Comparison of ENCODE assay signal across 9 cellular contexts in the genomic region with DNA sequence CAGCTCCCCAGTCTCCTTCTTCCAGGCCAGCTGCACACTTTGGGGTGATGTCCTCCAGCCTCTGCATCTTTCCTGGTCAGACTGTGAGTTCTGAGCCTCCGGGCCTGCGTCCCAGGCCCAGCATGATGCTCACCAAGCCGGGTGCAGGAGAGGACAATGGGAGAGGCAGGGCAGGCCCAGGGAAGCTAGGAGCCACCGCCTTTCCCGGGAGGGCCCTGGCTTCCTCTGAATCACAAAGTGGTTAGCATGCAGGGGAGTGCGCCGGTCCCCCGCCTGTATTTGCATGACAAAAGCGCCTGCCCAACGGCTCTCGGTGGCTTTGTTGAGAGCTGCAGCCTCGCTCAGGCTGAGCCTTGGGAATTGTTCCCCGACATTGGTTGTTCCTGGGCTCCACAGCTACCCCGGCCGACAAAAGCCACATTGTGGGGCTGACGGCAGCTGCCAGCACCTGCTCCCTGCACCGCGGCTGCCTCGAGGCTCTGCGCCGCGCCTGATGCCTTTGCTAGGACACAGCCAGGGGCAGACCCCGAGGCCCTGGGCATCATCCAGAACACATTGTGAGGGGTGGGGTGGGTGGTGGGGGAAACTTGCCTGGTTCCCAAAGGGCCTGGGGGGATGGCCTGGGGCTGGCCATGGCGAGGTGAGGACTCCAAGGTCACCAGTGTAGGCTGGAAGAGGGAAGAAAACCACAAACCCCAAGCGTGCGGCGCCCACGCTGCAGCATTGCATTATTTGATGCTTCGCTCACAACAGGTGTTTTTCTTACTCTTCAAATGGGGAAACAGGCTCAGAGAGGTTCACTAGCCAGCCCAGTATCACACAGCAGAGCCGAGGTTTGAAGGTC. TPM values are rescaled to one million over a fixed set of nuclear protein-coding genes. Genes with fewer than 3 reads are reported as not detected.
DNase-seq lines count a peak whose midpoint lies in the region; ATAC-seq and TF ChIP-seq lines count a peak whose summit lies in the region.
"Had no signal": no experiment of that assay in that cellular context is flagged by ENCODE, and none has a peak within 500 bp of the region (broad histone marks: within the 10 kb centered on the region; RNA-seq: fewer than 3 reads in every experiment).

No MANE protein-coding gene starts in this region.

- H3K9ac ChIP-seq in neural progenitor cell = no peak overlapping the region

- DNase-seq in GM23338 (ENCODE audit: low spot score) (peak; percentile 98), NCI-H510A treated with DMSO at 0.1 percent for 48 hours (lab: John Stamatoyannopoulos, UW) (peak; percentile 35), globus pallidus (ENCODE audit: low spot score) (peak; percentile 96), neural progenitor cell (ENCODE audit: low spot score) (peak; percentile 98), glomerular visceral epithelial cell (ENCODE audit: extremely low spot score) (no peak)
- no peak for DNase-seq in stimulated activated CD4-positive, alpha-beta T cell treated with anti-CD3 and anti-CD28 coated beads, Interleukin-4, amount 100 ng/mL, for 24 hours
- no peak for DNase-seq in CD8-positive, alpha-beta memory T cell
- DNase-seq: activated naive CD4-positive, alpha-beta T cell treated with anti-CD3 and anti-CD28 coated beads for 36 hours had no signal

- peaks cover 15% of the 10 kb centered on the region for H3F3A ChIP-seq in GM23338 (replicated peaks; ENCODE audit: low read depth)
- H3F3A ChIP-seq in neural progenitor cell (ENCODE audit: low read depth) = peaks cover 41% of the 10 kb centered on the region

- H3K9me3 ChIP-seq in neural progenitor cell (ENCODE audit: low read depth) = no peaks in the 10 kb centered on the region
- no peaks in the 10 kb centered on the region for H3K9me3 ChIP-seq in CD8-positive, alpha-beta memory T cell (ENCODE audit: low read length)

- peak overlapping the region; percentile 39; the same call in 1 of the 2 replicates for H3K4me3 ChIP-seq in GM23338
- peak overlapping the region; percentile 21 for H3K4me3 ChIP-seq in neural progenitor cell
- H3K4me3 ChIP-seq in CD8-positive, alpha-beta memory T cell (ENCODE audit: low read length) = no peak overlapping the region

- no peaks in the 10 kb centered on the region; the same call in 2 of the 3 replicates for H3K36me3 Mint-ChIP-seq in GM23338 (ENCODE audit: low read depth)
- no peaks in the 10 kb centered on the region for H3K36me3 Mint-ChIP-seq in neural progenitor cell
- no peaks in the 10 kb centered on the region for H3K36me3 Mint-ChIP-seq in CD8-positive, alpha-beta memory T cell

- POLR2A ChIA-PET in CD8-positive, alpha-beta memory T cell (lab: Charles Lee) = no interaction called here

- ATAC-seq in GM23338 (peak; percentile 83), HG02970 (IDR thresholded peaks at IDR 0.05; ENCODE audit: low FRiP score, unreplicated experiment) (no peak)

- H3K27me3 Mint-ChIP-seq in GM23338 (ENCODE audit: insufficient read depth, low read depth, poor library complexity) = peaks cover 21% of the 10 kb centered on the region
- H3K27me3 Mint-ChIP-seq in neural progenitor cell (ENCODE audit: insufficient read depth, low read depth) = peaks cover 10% of the 10 kb centered on the region
- peaks cover 2 to 18% of the 10 kb centered on the region in 2 donors for H3K27me3 Mint-ChIP-seq in CD8-positive, alpha-beta memory T cell

- no peaks in the 10 kb centered on the region for H3K9me3 Mint-ChIP-seq in GM23338
- H3K9me3 Mint-ChIP-seq in neural progenitor cell = no peaks in the 10 kb centered on the region
- no peaks in the 10 kb centered on the region for H3K9me3 Mint-ChIP-seq in CD8-positive, alpha-beta memory T cell
- H3K9me3 Mint-ChIP-seq: activated naive CD4-positive, alpha-beta T cell treated with anti-CD3 and anti-CD28 coated beads for 36 hours had no signal

- no peak for TF ChIP-seq CTCF in GM23338 (conservative IDR thresholded peaks at IDR 0.05; ENCODE audit: low read depth in 2 of 2)
- TF ChIP-seq CTCF in neural progenitor cell (IDR thresholded peaks at IDR 0.05) = no peak

- H3K79me2 ChIP-seq in GM23338 (replicated peaks; ENCODE audit: insufficient read depth) (no peaks in the 10 kb centered on the region), neural progenitor cell (ENCODE audit: low read depth) (no peaks in the 10 kb centered on the region)

- H3K4me1 ChIP-seq in GM23338 (ENCODE audit: insufficient read depth) = peaks cover 65% of the 10 kb centered on the region
- peaks cover 84% of the 10 kb centered on the region for H3K4me1 ChIP-seq in neural progenitor cell
- H3K4me1 ChIP-seq in CD8-positive, alpha-beta memory T cell (ENCODE audit: insufficient read depth, low read length) = peaks cover 13% of the 10 kb centered on the region

- H3K9me2 ChIP-seq in GM23338 (ENCODE audit: insufficient read depth) = no peaks in the 10 kb centered on the region

- CTCF ChIA-PET in CD8-positive, alpha-beta memory T cell (lab: Charles Lee) = interaction anchor here (2.3 to 3.8 kb wide), 2 partner anchors 91 to 182 kb away, joined by 4 to 16 read pairs; no protein-coding TSS in a partner anchor

- H3K27me3 ChIP-seq in GM23338 (ENCODE audit: insufficient read depth) (no peaks in the 10 kb centered on the region), neural progenitor cell (no peaks in the 10 kb centered on the region)
- H3K27me3 ChIP-seq in CD8-positive, alpha-beta memory T cell (ENCODE audit: insufficient read depth, low read length, poor library complexity, severe bottlenecking) = no peaks in the 10 kb centered on the region

- no peaks in the 10 kb centered on the region for H3K36me3 ChIP-seq in GM23338 (ENCODE audit: insufficient read depth)
- H3K36me3 ChIP-seq in neural progenitor cell = no peaks in the 10 kb centered on the region
- H3K36me3 ChIP-seq in CD8-positive, alpha-beta memory T cell (ENCODE audit: insufficient read depth, low read length) = no peaks in the 10 kb centered on the region

- H3K4me2 ChIP-seq in GM23338 = peak overlapping the region; percentile 74
- peak overlapping the region; percentile 78 for H3K4me2 ChIP-seq in neural progenitor cell

- H3K27ac ChIP-seq in GM23338 (ENCODE audit: low read depth) = peak overlapping the region; percentile 94
- H3K27ac ChIP-seq in neural progenitor cell = peak overlapping the region; percentile 41
- H3K27ac ChIP-seq in CD8-positive, alpha-beta memory T cell (ENCODE audit: low read depth, low read length) = no peak overlapping the region

- H3K4me1 Mint-ChIP-seq in GM23338 = peaks cover 73% of the 10 kb centered on the region
- peaks cover 74% of the 10 kb centered on the region for H3K4me1 Mint-ChIP-seq in neural progenitor cell
- peaks cover 10 to 40% (median 23%) of the 10 kb centered on the region in 3 donors for H3K4me1 Mint-ChIP-seq in CD8-positive, alpha-beta memory T cell

- H2AFZ ChIP-seq in GM23338 = peak overlapping the region; percentile 70; the same call in 1 of the 2 replicates
- H2AFZ ChIP-seq in neural progenitor cell (replicated peaks) = no peak overlapping the region

- H3K27ac Mint-ChIP-seq in GM23338 (peak overlapping the region; percentile 82), neural progenitor cell (peak overlapping the region; percentile 98)
- no peak overlapping the region for H3K27ac Mint-ChIP-seq in CD8-positive, alpha-beta memory T cell
- H3K27ac Mint-ChIP-seq: activated naive CD4-positive, alpha-beta T cell treated with anti-CD3 and anti-CD28 coated beads for 36 hours had no signal

- H4K20me1 ChIP-seq in GM23338 (replicated peaks; ENCODE audit: insufficient read depth) (no peaks in the 10 kb centered on the region), neural progenitor cell (ENCODE audit: low read depth) (no peaks in the 10 kb centered on the region)

- H3K4me3 Mint-ChIP-seq in GM23338 (peak overlapping the region; percentile 48; the same call in 2 of the 3 replicates), neural progenitor cell (peak overlapping the region; percentile 53)
- no peak overlapping the region for H3K4me3 Mint-ChIP-seq in CD8-positive, alpha-beta memory T cell
- H3K4me3 Mint-ChIP-seq: activated naive CD4-positive, alpha-beta T cell treated with anti-CD3 and anti-CD28 coated beads for 36 hours had no signal

TF ChIP-seq in GM23338, 12 proteins besides CTCF, POLR2A, EP300 and RAD21 (continues in another document):
- 0 out of 2 replicates have a peak, but pooled peaks have one; percentile 10 for TF ChIP-seq NANOG (IDR thresholded peaks at IDR 0.05; ENCODE audit: borderline replicate concordance)
- TF ChIP-seq EZH2phosphoT487 (IDR thresholded peaks at IDR 0.05; ENCODE audit: unreplicated experiment) = no peak
- TF ChIP-seq, protein P1, sequence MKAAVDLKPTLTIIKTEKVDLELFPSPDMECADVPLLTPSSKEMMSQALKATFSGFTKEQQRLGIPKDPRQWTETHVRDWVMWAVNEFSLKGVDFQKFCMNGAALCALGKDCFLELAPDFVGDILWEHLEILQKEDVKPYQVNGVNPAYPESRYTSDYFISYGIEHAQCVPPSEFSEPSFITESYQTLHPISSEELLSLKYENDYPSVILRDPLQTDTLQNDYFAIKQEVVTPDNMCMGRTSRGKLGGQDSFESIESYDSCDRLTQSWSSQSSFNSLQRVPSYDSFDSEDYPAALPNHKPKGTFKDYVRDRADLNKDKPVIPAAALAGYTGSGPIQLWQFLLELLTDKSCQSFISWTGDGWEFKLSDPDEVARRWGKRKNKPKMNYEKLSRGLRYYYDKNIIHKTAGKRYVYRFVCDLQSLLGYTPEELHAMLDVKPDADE (IDR thresholded peaks at IDR 0.05) = no peak
- TF ChIP-seq CREB1 (CRISPR knock-in tag; IDR thresholded peaks at IDR 0.05; ENCODE audit: low read depth) = peak; percentile 23; the same call in 1 of the 2 replicates

RNA-seq across cellular contexts. Expression of a gene that starts 20.0 kb away (rescaled TPM):
- 21.5 and 23.5 TPM in 2 replicates for total RNA-seq in GM23338 (2014; rRNA removed; shearing (Covaris generic))
- polyA plus RNA-seq in GM23338 (2016; fragmentation: Nextera tagmentation; extraction: Ambion mirVana) = 28.6 and 35.7 TPM in 2 replicates
- total RNA-seq in neural progenitor cell (ENCODE audit: low replicate concordance) = 11.9 and 25.1 TPM in 2 replicates
- total RNA-seq in CD8-positive, alpha-beta memory T cell = 100 to 1,000 TPM; 145 to 147 TPM
- polyA plus RNA-seq in CD8-positive, alpha-beta memory T cell = 109 TPM

Comparison
In these comparisons a context has a peak if more than half of its experiments do, and no peak if none do; other contexts are left out.
1. DNase-seq: peak in GM23338 (single experiment), NCI-H510A treated with DMSO at 0.1 percent for 48 hours (single experiment), globus pallidus (single experiment) and neural progenitor cell (single experiment); none in glomerular visceral epithelial cell (single experiment), stimulated activated CD4-positive, alpha-beta T cell treated with anti-CD3 and anti-CD28 coated beads, Interleukin-4, amount 100 ng/mL, for 24 hours (single experiment) and CD8-positive, alpha-beta memory T cell (0 of 5).
2. H3K27ac Mint-ChIP-seq: peak in GM23338 (single experiment) and neural progenitor cell (single experiment); none in CD8-positive, alpha-beta memory T cell (0 of 8).
3. H3K4me3 Mint-ChIP-seq: peak in GM23338 (single experiment) and neural progenitor cell (single experiment); none in CD8-positive, alpha-beta memory T cell (0 of 7).